1 cellular context compared by ENCODE assay signal in the genomic region with DNA sequence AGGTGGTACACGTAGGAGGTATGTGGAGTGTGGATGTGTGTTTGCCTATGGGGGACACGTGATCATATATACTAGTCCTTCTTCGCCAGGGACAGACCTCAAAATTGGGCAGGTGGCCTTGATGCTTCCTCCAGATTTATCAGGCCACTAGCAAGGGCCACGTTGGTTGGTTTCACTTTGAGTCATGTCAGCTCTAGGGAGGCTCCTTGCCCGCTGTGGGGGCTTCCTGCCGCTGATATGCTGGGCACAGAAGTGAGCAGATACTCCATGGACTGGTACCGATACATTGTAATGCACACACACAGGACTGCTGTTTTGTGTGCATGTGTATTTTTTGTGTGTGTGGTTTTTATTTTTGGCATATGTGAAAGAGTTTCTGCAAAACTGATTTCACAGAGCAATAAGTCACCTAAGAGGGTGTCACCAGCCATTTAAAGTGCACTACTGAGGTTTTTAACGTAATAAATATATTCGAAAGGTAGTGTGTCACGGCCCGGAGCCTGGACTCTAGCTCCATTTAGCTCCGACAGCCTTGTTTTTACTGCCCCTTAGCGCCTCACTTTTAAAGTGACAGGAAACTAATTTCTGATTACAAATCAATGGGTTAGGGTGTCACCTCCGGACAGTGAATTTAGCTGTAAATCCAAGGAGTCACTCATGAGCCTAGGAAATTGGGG.
TF ChIP-seq lines count a peak whose summit lies in the region.

No MANE protein-coding gene starts in this region.

TF ChIP-seq in IMR-90, 13 proteins besides CTCF, POLR2A, EP300 and RAD21:
- TF ChIP-seq CHD1 (IDR thresholded peaks at IDR 0.05; ENCODE audit: low read depth, low read length) (no peak), MXI1 (IDR thresholded peaks at IDR 0.05; ENCODE audit: borderline replicate concordance, low read depth, low read length) (no peak), NFE2L2 (IDR thresholded peaks at IDR 0.05; ENCODE audit: low read depth, low read length) (no peak), FOS (IDR thresholded peaks at IDR 0.05; ENCODE audit: low read depth, low read length) (no peak), RFX5 (IDR thresholded peaks at IDR 0.05; ENCODE audit: low read depth, low read length) (no peak), RCOR1 (IDR thresholded peaks at IDR 0.05; ENCODE audit: insufficient replicate concordance, low read length) (no peak), BHLHE40 (IDR thresholded peaks at IDR 0.05; ENCODE audit: low read depth, low read length) (no peak), MAFK (IDR thresholded peaks at IDR 0.05; ENCODE audit: low read depth, low read length) (no peak), SMC3 (IDR thresholded peaks at IDR 0.05; ENCODE audit: low read depth, low read length) (no peak), CEBPB (IDR thresholded peaks at IDR 0.05; ENCODE audit: low read depth, low read length) (no peak), MAZ (IDR thresholded peaks at IDR 0.05; ENCODE audit: borderline replicate concordance, low read depth, low read length) (no peak)
- TF ChIP-seq, protein P1, sequence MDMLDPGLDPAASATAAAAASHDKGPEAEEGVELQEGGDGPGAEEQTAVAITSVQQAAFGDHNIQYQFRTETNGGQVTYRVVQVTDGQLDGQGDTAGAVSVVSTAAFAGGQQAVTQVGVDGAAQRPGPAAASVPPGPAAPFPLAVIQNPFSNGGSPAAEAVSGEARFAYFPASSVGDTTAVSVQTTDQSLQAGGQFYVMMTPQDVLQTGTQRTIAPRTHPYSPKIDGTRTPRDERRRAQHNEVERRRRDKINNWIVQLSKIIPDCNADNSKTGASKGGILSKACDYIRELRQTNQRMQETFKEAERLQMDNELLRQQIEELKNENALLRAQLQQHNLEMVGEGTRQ (IDR thresholded peaks at IDR 0.05; ENCODE audit: low read depth, low read length): no peak
- TF ChIP-seq, protein P2, sequence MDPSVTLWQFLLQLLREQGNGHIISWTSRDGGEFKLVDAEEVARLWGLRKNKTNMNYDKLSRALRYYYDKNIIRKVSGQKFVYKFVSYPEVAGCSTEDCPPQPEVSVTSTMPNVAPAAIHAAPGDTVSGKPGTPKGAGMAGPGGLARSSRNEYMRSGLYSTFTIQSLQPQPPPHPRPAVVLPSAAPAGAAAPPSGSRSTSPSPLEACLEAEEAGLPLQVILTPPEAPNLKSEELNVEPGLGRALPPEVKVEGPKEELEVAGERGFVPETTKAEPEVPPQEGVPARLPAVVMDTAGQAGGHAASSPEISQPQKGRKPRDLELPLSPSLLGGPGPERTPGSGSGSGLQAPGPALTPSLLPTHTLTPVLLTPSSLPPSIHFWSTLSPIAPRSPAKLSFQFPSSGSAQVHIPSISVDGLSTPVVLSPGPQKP (IDR thresholded peaks at IDR 0.05; ENCODE audit: borderline replicate concordance, low read depth, low read length): no peak
TF ChIP-seq in IMR-90: peak in this region for 0.
